20 cellular contexts compared by ENCODE assay signal in genomic region chr21:21714396-21714795, GRCh38.
DNase-seq lines count a peak whose midpoint lies in the region; ATAC-seq, FAIRE-seq and TF ChIP-seq lines count a peak whose summit lies in the region.
"Had no signal": no experiment of that assay in that cellular context is flagged by ENCODE, and none has a peak within 500 bp of the region (broad histone marks: within the 10 kb centered on the region; RNA-seq: fewer than 3 reads in every experiment).

No MANE protein-coding gene starts in this region.

- FAIRE-seq in H54 (lab: Jason Lieb, UNC) = peak; percentile 99
- FAIRE-seq: A204.1 had no signal

- ATAC-seq in WTC11 = no peak
- ATAC-seq in activated CD8-positive, alpha-beta T cell treated with anti-CD3 and anti-CD28 coated beads for 36 hours = no peak
- ATAC-seq: activated CD4-positive, CD25-positive, alpha-beta regulatory T cell treated with anti-CD3 and anti-CD28 coated beads, Interleukin-2, amount 50 U/mL, for 24 hours; natural killer cell had no signal

- no peaks in the 10 kb centered on the region for H3K27me3 Mint-ChIP-seq in WTC11 (ENCODE audit: low read depth)
- no peaks in the 10 kb centered on the region for H3K27me3 Mint-ChIP-seq in activated CD8-positive, alpha-beta T cell treated with anti-CD3 and anti-CD28 coated beads for 36 hours
- no peaks in the 10 kb centered on the region for H3K27me3 Mint-ChIP-seq in activated CD4-positive, alpha-beta memory T cell treated with anti-CD3 and anti-CD28 coated beads for 36 hours

- H3K9me3 Mint-ChIP-seq in WTC11 = no peaks in the 10 kb centered on the region
- no peaks in the 10 kb centered on the region for H3K9me3 Mint-ChIP-seq in activated CD8-positive, alpha-beta T cell treated with anti-CD3 and anti-CD28 coated beads for 36 hours
- H3K9me3 Mint-ChIP-seq in activated CD4-positive, alpha-beta memory T cell treated with anti-CD3 and anti-CD28 coated beads for 36 hours = no peaks in the 10 kb centered on the region

- H3K4me3 Mint-ChIP-seq in WTC11 = no peak overlapping the region
- H3K4me3 Mint-ChIP-seq in activated CD8-positive, alpha-beta T cell treated with anti-CD3 and anti-CD28 coated beads for 36 hours = no peak overlapping the region
- H3K4me3 Mint-ChIP-seq in activated CD4-positive, alpha-beta memory T cell treated with anti-CD3 and anti-CD28 coated beads for 36 hours = no peak overlapping the region
- H3K4me3 Mint-ChIP-seq: natural killer cell had no signal

- H3K4me1 Mint-ChIP-seq in WTC11 = peaks cover 24% of the 10 kb centered on the region
- H3K4me1 Mint-ChIP-seq in activated CD8-positive, alpha-beta T cell treated with anti-CD3 and anti-CD28 coated beads for 36 hours (ENCODE audit: low read depth) = no peaks in the 10 kb centered on the region
- H3K4me1 Mint-ChIP-seq in activated CD4-positive, alpha-beta memory T cell treated with anti-CD3 and anti-CD28 coated beads for 36 hours (ENCODE audit: low read depth) = no peaks in the 10 kb centered on the region
- H3K4me1 Mint-ChIP-seq: natural killer cell had no signal

- no peak overlapping the region for H3K4me3 ChIP-seq in foreskin fibroblast (ENCODE audit: low read depth in 1 of 2, low read length in 2 of 2)
- H3K4me3 ChIP-seq: left ventricle myocardium inferior had no signal

- DNase-seq in A172 (ENCODE audit: low spot score) (peak; percentile 51), H54 (ENCODE audit: insufficient read length, low spot score) (no peak), WTC11 (ENCODE audit: low spot score) (no peak), foreskin fibroblast (peak; percentile 84 to 87), NCI-H2107 treated with DMSO at 0.1 percent for 48 hours (lab: John Stamatoyannopoulos, UW; ENCODE audit: unreplicated experiment) (no peak), RWPE1 (ENCODE audit: low spot score) (no peak)
- DNase-seq in activated CD8-positive, alpha-beta T cell treated with anti-CD3 and anti-CD28 coated beads for 36 hours = no peak
- no peak for DNase-seq in activated CD4-positive, alpha-beta memory T cell treated with anti-CD3 and anti-CD28 coated beads for 36 hours
- DNase-seq: dermis blood vessel endothelial cell; GOT3; KBM-7; left ventricle myocardium inferior; natural killer cell; NCI-H1417 treated with DMSO at 0.1 percent for 48 hours; NCI-H510A; stimulated activated CD4-positive, alpha-beta T cell treated with anti-CD3 and anti-CD28 coated beads, Interleukin-1b, Interleukin-23, amount 100 ng/mL, for 48 hours; T-helper 1 cell; trophoblast cell had no signal

- H3K27ac Mint-ChIP-seq in WTC11 = peak overlapping the region; percentile 17; the same call in 1 of the 2 replicates
- no peak overlapping the region for H3K27ac Mint-ChIP-seq in activated CD8-positive, alpha-beta T cell treated with anti-CD3 and anti-CD28 coated beads for 36 hours
- no peak overlapping the region for H3K27ac Mint-ChIP-seq in activated CD4-positive, alpha-beta memory T cell treated with anti-CD3 and anti-CD28 coated beads for 36 hours
- H3K27ac Mint-ChIP-seq: natural killer cell had no signal

- intact Hi-C loops in activated CD8-positive, alpha-beta T cell treated with anti-CD3 and anti-CD28 coated beads for 36 hours (cut with micrococcal nuclease) = no loop called here
- intact Hi-C loops in activated CD4-positive, alpha-beta memory T cell treated with anti-CD3 and anti-CD28 coated beads for 36 hours (cut with micrococcal nuclease) = no loop called here

- POLR2A ChIA-PET in WTC11 (lab: Charles Lee) (interaction anchor here (0.5 kb wide), 1 partner anchor 701 kb away, joined by 3 read pairs; no protein-coding TSS in a partner anchor), RWPE1 (lab: Yijun Ruan, JAX; ENCODE audit: low non-redundant PET) (no interaction called here)
- POLR2A ChIA-PET in activated CD8-positive, alpha-beta T cell treated with anti-CD3 and anti-CD28 coated beads for 36 hours (lab: Charles Lee) = no interaction called here
- POLR2A ChIA-PET in activated CD4-positive, alpha-beta memory T cell treated with anti-CD3 and anti-CD28 coated beads for 36 hours (lab: Charles Lee) = no interaction called here

- H3K36me3 Mint-ChIP-seq in WTC11 = no peaks in the 10 kb centered on the region
- no peaks in the 10 kb centered on the region for H3K36me3 Mint-ChIP-seq in activated CD8-positive, alpha-beta T cell treated with anti-CD3 and anti-CD28 coated beads for 36 hours (ENCODE audit: low read depth)
- H3K36me3 Mint-ChIP-seq in activated CD4-positive, alpha-beta memory T cell treated with anti-CD3 and anti-CD28 coated beads for 36 hours = no peaks in the 10 kb centered on the region
- H3K36me3 Mint-ChIP-seq: natural killer cell had no signal

- CTCF ChIA-PET in WTC11 (lab: Charles Lee) (no interaction called here), RWPE1 (lab: Yijun Ruan, JAX) (interaction anchor here (0.6 kb wide), 1 partner anchor 208 kb away, joined by 3 read pairs; no protein-coding TSS in a partner anchor)
- CTCF ChIA-PET in activated CD8-positive, alpha-beta T cell treated with anti-CD3 and anti-CD28 coated beads for 36 hours (lab: Charles Lee) = no interaction called here
- CTCF ChIA-PET in activated CD4-positive, alpha-beta memory T cell treated with anti-CD3 and anti-CD28 coated beads for 36 hours (lab: Charles Lee) = no interaction called here

- no peak for TF ChIP-seq CTCF in WTC11 (IDR thresholded peaks at IDR 0.05)
- TF ChIP-seq CTCF in foreskin fibroblast (IDR thresholded peaks at IDR 0.05; ENCODE audit: low read depth, low read length) = no peak
- TF ChIP-seq CTCF in activated CD8-positive, alpha-beta T cell treated with anti-CD3 and anti-CD28 coated beads for 36 hours (IDR thresholded peaks at IDR 0.05) = no peak
- TF ChIP-seq CTCF in RWPE1 (conservative IDR thresholded peaks at IDR 0.05; ENCODE audit: low read depth) = no peak

- TF ChIP-seq POLR2A in H54 (IDR thresholded peaks at IDR 0.05; ENCODE audit: low read depth, low read length) = no peak

- H3K27ac ChIP-seq in RWPE1 = no peak overlapping the region
- H3K27ac ChIP-seq: left ventricle myocardium inferior had no signal

TF ChIP-seq in WTC11, 78 proteins besides CTCF, POLR2A, EP300 and RAD21 (continues in another document):
- TF ChIP-seq ZNF232 (CRISPR knock-in tag; IDR thresholded peaks at IDR 0.05) (no peak), ZNF423 (CRISPR knock-in tag; IDR thresholded peaks at IDR 0.05) (no peak), NFYB (CRISPR knock-in tag; conservative IDR thresholded peaks at IDR 0.05; ENCODE audit: low read depth) (no peak), GRHL2 (CRISPR knock-in tag; IDR thresholded peaks at IDR 0.05; ENCODE audit: insufficient replicate concordance, severe bottlenecking) (no peak), FOXK1 (CRISPR knock-in tag; IDR thresholded peaks at IDR 0.05) (no peak), ATF1 (CRISPR knock-in tag; IDR thresholded peaks at IDR 0.05) (no peak), TEAD1 (CRISPR knock-in tag; IDR thresholded peaks at IDR 0.05) (no peak)
- TF ChIP-seq, protein P1, sequence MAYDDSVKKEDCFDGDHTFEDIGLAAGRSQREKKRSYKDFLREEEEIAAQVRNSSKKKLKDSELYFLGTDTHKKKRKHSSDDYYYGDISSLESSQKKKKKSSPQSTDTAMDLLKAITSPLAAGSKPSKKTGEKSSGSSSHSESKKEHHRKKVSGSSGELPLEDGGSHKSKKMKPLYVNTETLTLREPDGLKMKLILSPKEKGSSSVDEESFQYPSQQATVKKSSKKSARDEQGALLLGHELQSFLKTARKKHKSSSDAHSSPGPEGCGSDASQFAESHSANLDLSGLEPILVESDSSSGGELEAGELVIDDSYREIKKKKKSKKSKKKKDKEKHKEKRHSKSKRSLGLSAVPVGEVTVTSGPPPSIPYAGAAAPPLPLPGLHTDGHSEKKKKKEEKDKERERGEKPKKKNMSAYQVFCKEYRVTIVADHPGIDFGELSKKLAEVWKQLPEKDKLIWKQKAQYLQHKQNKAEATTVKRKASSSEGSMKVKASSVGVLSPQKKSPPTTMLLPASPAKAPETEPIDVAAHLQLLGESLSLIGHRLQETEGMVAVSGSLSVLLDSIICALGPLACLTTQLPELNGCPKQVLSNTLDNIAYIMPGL (CRISPR knock-in tag; IDR thresholded peaks at IDR 0.05) = no peak
- TF ChIP-seq, protein P2, sequence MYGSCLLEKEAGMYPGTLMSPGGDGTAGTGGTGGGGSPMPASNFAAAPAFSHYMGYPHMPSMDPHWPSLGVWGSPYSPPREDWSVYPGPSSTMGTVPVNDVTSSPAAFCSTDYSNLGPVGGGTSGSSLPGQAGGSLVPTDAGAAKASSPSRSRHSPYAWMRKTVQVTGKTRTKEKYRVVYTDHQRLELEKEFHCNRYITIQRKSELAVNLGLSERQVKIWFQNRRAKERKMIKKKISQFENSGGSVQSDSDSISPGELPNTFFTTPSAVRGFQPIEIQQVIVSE (CRISPR knock-in tag; IDR thresholded peaks at IDR 0.05; ENCODE audit: borderline replicate concordance) = no peak
- TF ChIP-seq, protein P3, sequence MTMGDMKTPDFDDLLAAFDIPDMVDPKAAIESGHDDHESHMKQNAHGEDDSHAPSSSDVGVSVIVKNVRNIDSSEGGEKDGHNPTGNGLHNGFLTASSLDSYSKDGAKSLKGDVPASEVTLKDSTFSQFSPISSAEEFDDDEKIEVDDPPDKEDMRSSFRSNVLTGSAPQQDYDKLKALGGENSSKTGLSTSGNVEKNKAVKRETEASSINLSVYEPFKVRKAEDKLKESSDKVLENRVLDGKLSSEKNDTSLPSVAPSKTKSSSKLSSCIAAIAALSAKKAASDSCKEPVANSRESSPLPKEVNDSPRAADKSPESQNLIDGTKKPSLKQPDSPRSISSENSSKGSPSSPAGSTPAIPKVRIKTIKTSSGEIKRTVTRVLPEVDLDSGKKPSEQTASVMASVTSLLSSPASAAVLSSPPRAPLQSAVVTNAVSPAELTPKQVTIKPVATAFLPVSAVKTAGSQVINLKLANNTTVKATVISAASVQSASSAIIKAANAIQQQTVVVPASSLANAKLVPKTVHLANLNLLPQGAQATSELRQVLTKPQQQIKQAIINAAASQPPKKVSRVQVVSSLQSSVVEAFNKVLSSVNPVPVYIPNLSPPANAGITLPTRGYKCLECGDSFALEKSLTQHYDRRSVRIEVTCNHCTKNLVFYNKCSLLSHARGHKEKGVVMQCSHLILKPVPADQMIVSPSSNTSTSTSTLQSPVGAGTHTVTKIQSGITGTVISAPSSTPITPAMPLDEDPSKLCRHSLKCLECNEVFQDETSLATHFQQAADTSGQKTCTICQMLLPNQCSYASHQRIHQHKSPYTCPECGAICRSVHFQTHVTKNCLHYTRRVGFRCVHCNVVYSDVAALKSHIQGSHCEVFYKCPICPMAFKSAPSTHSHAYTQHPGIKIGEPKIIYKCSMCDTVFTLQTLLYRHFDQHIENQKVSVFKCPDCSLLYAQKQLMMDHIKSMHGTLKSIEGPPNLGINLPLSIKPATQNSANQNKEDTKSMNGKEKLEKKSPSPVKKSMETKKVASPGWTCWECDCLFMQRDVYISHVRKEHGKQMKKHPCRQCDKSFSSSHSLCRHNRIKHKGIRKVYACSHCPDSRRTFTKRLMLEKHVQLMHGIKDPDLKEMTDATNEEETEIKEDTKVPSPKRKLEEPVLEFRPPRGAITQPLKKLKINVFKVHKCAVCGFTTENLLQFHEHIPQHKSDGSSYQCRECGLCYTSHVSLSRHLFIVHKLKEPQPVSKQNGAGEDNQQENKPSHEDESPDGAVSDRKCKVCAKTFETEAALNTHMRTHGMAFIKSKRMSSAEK (CRISPR knock-in tag; IDR thresholded peaks at IDR 0.05; ENCODE audit: borderline replicate concordance) = no peak

Comparison
In these comparisons a context has a peak if more than half of its experiments do, and no peak if none do; other contexts are left out.
1. DNase-seq: peak in A172 (single experiment) and foreskin fibroblast (2 of 2); none in H54 (single experiment), WTC11 (single experiment), activated CD8-positive, alpha-beta T cell treated with anti-CD3 and anti-CD28 coated beads for 36 hours (single experiment), NCI-H2107 treated with DMSO at 0.1 percent for 48 hours (single experiment), RWPE1 (single experiment) and activated CD4-positive, alpha-beta memory T cell treated with anti-CD3 and anti-CD28 coated beads for 36 hours (single experiment).